Comparison of ENCODE assay signal across 19 cellular contexts in genomic region chr18:8976606-8977005, GRCh38.
"Had no signal": no experiment of that assay in that cellular context is flagged by ENCODE, and none has a peak within 500 bp of the region (broad histone marks: within the 10 kb centered on the region; RNA-seq: fewer than 3 reads in every experiment).

No MANE protein-coding gene starts in this region.

- H3K4me3 ChIP-seq: dorsolateral prefrontal cortex, tibial artery had no signal

- H3K4me1 Mint-ChIP-seq: nephron had no signal

- H3K9me3 ChIP-seq: tibial artery had no signal

- H3K4me3 Mint-ChIP-seq: activated naive CD8-positive, alpha-beta T cell; brain; mesothelial cell of epicardium; nephron had no signal

- H3K27me3 ChIP-seq: dorsolateral prefrontal cortex, tibial artery had no signal

- DNase-seq: activated CD4-positive, alpha-beta T cell treated with anti-CD3 and anti-CD28 coated beads for 1 hour; activated CD4-positive, alpha-beta T cell treated with anti-CD3 and anti-CD28 coated beads, Interleukin-2, amount 50 U/mL, for 4 hours; amniotic stem cell; central memory CD4-positive, alpha-beta T cell; dorsolateral prefrontal cortex; foreskin melanocyte; glutamatergic neuron; hippocampal formation; posterior cingulate gyrus; stimulated activated CD4-positive, alpha-beta T cell treated with anti-CD3 and anti-CD28 coated beads, Interleukin-12 subunit alpha, Interleukin-12 subunit beta, amount 100 ng/mL, for 4 hours; stimulated activated CD4-positive, alpha-beta T cell treated with anti-CD3 and anti-CD28 coated beads, Interleukin-2, amount 100 ng/mL, for 24 hours; stimulated activated naive CD8-positive, alpha-beta T cell treated with anti-CD3 and anti-CD28 coated beads, Interleukin-15, Interleukin-2, amounts not matched to agents 100 U/mL and 50 U/mL, for 24 hours; substantia nigra; tibial artery had no signal

- H3K27me3 Mint-ChIP-seq: activated naive CD8-positive, alpha-beta T cell had no signal

- H3K36me3 ChIP-seq: tibial artery had no signal

- H3K27ac Mint-ChIP-seq: activated naive CD8-positive, alpha-beta T cell; brain; mesothelial cell of epicardium; nephron had no signal

- H3K36me3 Mint-ChIP-seq: activated naive CD8-positive, alpha-beta T cell; brain had no signal

- H3K4me1 ChIP-seq: tibial artery had no signal

- H3K27ac ChIP-seq: dorsolateral prefrontal cortex, tibial artery, VCaP had no signal
